In genomic region chrX:69615779-69616519, GRCh38 we compare ENCODE assay signal across 8 cellular contexts. TPM values are rescaled to one million over a fixed set of nuclear protein-coding genes. Genes with fewer than 3 reads are reported as not detected.
DNase-seq lines count a peak whose midpoint lies in the region; ATAC-seq and TF ChIP-seq lines count a peak whose summit lies in the region.

Gene EDA, plus strand, starts transcription at chrX:69616113.

- H3K4me1 ChIP-seq in SJCRH30 (no peaks in the 10 kb centered on the region; the same call in 1 of the 2 replicates), gastroesophageal sphincter (peaks cover 0 to 18% (median 0%) of the 10 kb centered on the region in 3 donors)

- TF ChIP-seq CTCF in gastroesophageal sphincter (IDR thresholded peaks at IDR 0.05) = no peak
- no peak for TF ChIP-seq CTCF in neural cell (IDR thresholded peaks at IDR 0.05; ENCODE audit: poor library complexity, severe bottlenecking)

- CTCF ChIA-PET in activated naive CD4-positive, alpha-beta T cell treated with anti-CD3 and anti-CD28 coated beads, Interleukin-2, amount 10 ng/mL, durations not matched to agents 7 days and 5 days (lab: Charles Lee) = interaction anchor here (1.7 kb wide), 1 partner anchor 78 kb away, joined by 5 read pairs; no protein-coding TSS in a partner anchor

- peaks cover 5% of the 10 kb centered on the region for H3K36me3 Mint-ChIP-seq in activated naive CD4-positive, alpha-beta T cell treated with anti-CD3 and anti-CD28 coated beads, Interleukin-2, amount 10 ng/mL, durations not matched to agents 7 days and 5 days

- H3K36me3 ChIP-seq in SJCRH30 = no peaks in the 10 kb centered on the region
- H3K36me3 ChIP-seq in gastroesophageal sphincter = no peaks in the 10 kb centered on the region
- no peaks in the 10 kb centered on the region for H3K36me3 ChIP-seq in neural cell (ENCODE audit: insufficient read depth, low read length)

- H3K27me3 Mint-ChIP-seq in activated naive CD4-positive, alpha-beta T cell treated with anti-CD3 and anti-CD28 coated beads, Interleukin-2, amount 10 ng/mL, durations not matched to agents 7 days and 5 days = peaks cover 13% of the 10 kb centered on the region

- no peaks in the 10 kb centered on the region for H3K9me3 ChIP-seq in SJCRH30 (replicated peaks)
- H3K9me3 ChIP-seq in gastroesophageal sphincter = no peaks in the 10 kb centered on the region
- H3K9me3 ChIP-seq in neural cell (ENCODE audit: low read length) = no peaks in the 10 kb centered on the region

- no peaks in the 10 kb centered on the region for H4K20me1 ChIP-seq in neural cell (ENCODE audit: insufficient read depth)

- H3K27ac ChIP-seq in SJCRH30 (no peak within 1 kb of the TSS), gastroesophageal sphincter (peak within 1 kb of the TSS in 3 of 4 donors; percentile 58 to 68 (median 64)), neural cell (ENCODE audit: low read length) (no peak within 1 kb of the TSS)

- DNase-seq in NCI-H1092 treated with DMSO at 0.1 percent for 48 hours (lab: John Stamatoyannopoulos, UW) = peak; percentile 6
- DNase-seq in NCI-H1092 (lab: John Stamatoyannopoulos, UW) = no peak
- DNase-seq in SJCRH30 = peak; percentile 85 to 91
- DNase-seq in activated naive CD4-positive, alpha-beta T cell treated with anti-CD3 and anti-CD28 coated beads, Interleukin-2, amount 10 ng/mL, durations not matched to agents 7 days and 5 days = peak; percentile 80
- peak; percentile 71 for DNase-seq in stimulated activated naive CD8-positive, alpha-beta T cell treated with anti-CD3 and anti-CD28 coated beads, Interleukin-15, Interleukin-2, amounts not matched to agents 100 U/mL and 50 U/mL, for 24 hours

- TF ChIP-seq POLR2A in gastroesophageal sphincter (IDR thresholded peaks at IDR 0.05) = no peak

- no peaks in the 10 kb centered on the region for H3F3A ChIP-seq in neural cell (ENCODE audit: insufficient read depth, low read length, poor library complexity, severe bottlenecking)

- peak within 1 kb of the TSS; percentile 60 for H3K27ac Mint-ChIP-seq in activated naive CD4-positive, alpha-beta T cell treated with anti-CD3 and anti-CD28 coated beads, Interleukin-2, amount 10 ng/mL, durations not matched to agents 7 days and 5 days

- peak within 1 kb of the TSS; percentile 84 for H3K4me3 Mint-ChIP-seq in activated naive CD4-positive, alpha-beta T cell treated with anti-CD3 and anti-CD28 coated beads, Interleukin-2, amount 10 ng/mL, durations not matched to agents 7 days and 5 days

- no peaks in the 10 kb centered on the region for H3K9me3 Mint-ChIP-seq in activated naive CD4-positive, alpha-beta T cell treated with anti-CD3 and anti-CD28 coated beads, Interleukin-2, amount 10 ng/mL, durations not matched to agents 7 days and 5 days

- H3K9me2 ChIP-seq in neural cell (ENCODE audit: insufficient read depth, low read length) = no peaks in the 10 kb centered on the region

- TF ChIP-seq RAD21 in neural cell (conservative IDR thresholded peaks at IDR 0.05) = no peak

- WGBS in gastroesophageal sphincter (ENCODE audit: low coverage in 1 of 2), 2 donors = 20% methylated on average over 1 of the region's 62 CpGs; no CpG with 5 or more reads in 1 of the 2 donors

- peak within 1 kb of the TSS; percentile 23 for H3K9ac ChIP-seq in neural cell (ENCODE audit: low read length)

- peak within 1 kb of the TSS; percentile 35 for H3K4me2 ChIP-seq in neural cell (ENCODE audit: low read length)

- H3K4me1 Mint-ChIP-seq in activated naive CD4-positive, alpha-beta T cell treated with anti-CD3 and anti-CD28 coated beads, Interleukin-2, amount 10 ng/mL, durations not matched to agents 7 days and 5 days = peaks cover 34% of the 10 kb centered on the region

- TF ChIP-seq EP300 in gastroesophageal sphincter (IDR thresholded peaks at IDR 0.05) (no peak), neural cell (conservative IDR thresholded peaks at IDR 0.05; ENCODE audit: poor library complexity, severe bottlenecking) (no peak)

- peak within 1 kb of the TSS; percentile 49 for H3K4me3 ChIP-seq in SJCRH30
- peak within 1 kb of the TSS; percentile 70 to 78 for H3K4me3 ChIP-seq in gastroesophageal sphincter
- peak within 1 kb of the TSS; percentile 80 for H3K4me3 ChIP-seq in neural cell (ENCODE audit: low read length)

- ATAC-seq in HG03520 (IDR thresholded peaks at IDR 0.05; ENCODE audit: unreplicated experiment) (peak; percentile 74), gastroesophageal sphincter (peak; percentile 97)
- peak; percentile 96 for ATAC-seq in stimulated activated naive CD8-positive, alpha-beta T cell treated with anti-CD3 and anti-CD28 coated beads, Interleukin-15, Interleukin-2, amounts not matched to agents 100 U/mL and 50 U/mL, for 24 hours

- H3K79me2 ChIP-seq in neural cell (replicated peaks; ENCODE audit: insufficient read depth, low read length) = no peaks in the 10 kb centered on the region

- H3K27me3 ChIP-seq in SJCRH30 (peaks cover 7% of the 10 kb centered on the region; the same call in 1 of the 2 replicates), gastroesophageal sphincter (no peaks in the 10 kb centered on the region), neural cell (ENCODE audit: insufficient read depth, low read depth, low read length) (peaks cover 8% of the 10 kb centered on the region)

- peak within 1 kb of the TSS; percentile 14 for H2AFZ ChIP-seq in neural cell (ENCODE audit: low read depth, low read length)

TF ChIP-seq in neural cell, 6 proteins besides CTCF, POLR2A, EP300 and RAD21:
- TF ChIP-seq REST (IDR thresholded peaks at IDR 0.05; ENCODE audit: borderline replicate concordance) = no peak
- no peak for TF ChIP-seq SMC3 (conservative IDR thresholded peaks at IDR 0.05; ENCODE audit: poor library complexity)
- no peak for TF ChIP-seq MXI1 (conservative IDR thresholded peaks at IDR 0.05; ENCODE audit: poor library complexity, severe bottlenecking)

RNA-seq across cellular contexts. Expression of gene EDA, which starts in this region (rescaled TPM):
- 0.71 and 1.6 TPM in 2 replicates for total RNA-seq in SJCRH30 (2014; rRNA removed; shearing (Covaris generic))
- total RNA-seq in gastroesophageal sphincter = 10 to 100 TPM in 1 of 4 donors, 1 to 10 TPM in 3; 2.8 to 11.7 (median 7.1) TPM
- 1.1 and 1.3 TPM in 2 replicates for polyA plus RNA-seq in neural cell
- 2.0 and 2.4 TPM in 2 replicates for polyA minus RNA-seq in neural cell

Comparison
In these comparisons a context has a peak if more than half of its experiments do, and no peak if none do; other contexts are left out.
1. H3K27ac ChIP-seq: peak in gastroesophageal sphincter (3 of 4); none in SJCRH30 (single experiment) and neural cell (single experiment).
2. Peak in every context shown above with its lines, with median percentiles within 50 percentile points of each other: ATAC-seq and H3K4me3 ChIP-seq.